ENCODE assay signal across 13 cellular contexts in genomic region chr2:108909917-108910515, GRCh38.
"Had no signal": no experiment of that assay in that cellular context is flagged by ENCODE, and none has a peak within 500 bp of the region (broad histone marks: within the 10 kb centered on the region; RNA-seq: fewer than 3 reads in every experiment).

No MANE protein-coding gene starts in this region.

- H3K9me3 ChIP-seq: pancreas, thoracic aorta, uterus had no signal

- H3K4me3 Mint-ChIP-seq: activated T-cell treated with anti-CD3 and anti-CD28 coated beads, Interleukin-2, amount 50 U/mL, for 4 hours; neural crest cell; stimulated activated naive CD8-positive, alpha-beta T cell treated with anti-CD3 and anti-CD28 coated beads, Interleukin-15, amount 100 ng/mL, for 72 hours had no signal

- H3K27ac Mint-ChIP-seq: stimulated activated naive CD8-positive, alpha-beta T cell treated with anti-CD3 and anti-CD28 coated beads, Interleukin-15, amount 100 ng/mL, for 72 hours had no signal

- H3K27me3 ChIP-seq: pancreas, uterus had no signal

- H3K4me1 ChIP-seq: foreskin keratinocyte, pancreas, uterus had no signal

- H3K4me1 Mint-ChIP-seq: neural crest cell had no signal

- H3K4me3 ChIP-seq: pancreas, thoracic aorta, uterus had no signal

- DNase-seq: activated CD4-positive, alpha-beta T cell treated with anti-CD3 and anti-CD28 coated beads for 4 hours; activated naive CD4-positive, alpha-beta T cell; activated T-cell treated with anti-CD3 and anti-CD28 coated beads, Interleukin-2, amount 50 U/mL, for 4 hours; foreskin keratinocyte; mesendoderm; stimulated activated CD4-positive, alpha-beta T cell treated with anti-CD3 and anti-CD28 coated beads, Interleukin-4, amount 100 ng/mL, for 4 hours; stimulated activated naive CD8-positive, alpha-beta T cell treated with anti-CD3 and anti-CD28 coated beads, Interleukin-15, amount 100 ng/mL, for 72 hours; T-helper 9 cell; uterus had no signal

- H3K36me3 ChIP-seq: pancreas, thoracic aorta, uterus had no signal

- ATAC-seq: activated T-cell treated with anti-CD3 and anti-CD28 coated beads, Interleukin-2, amount 50 U/mL, for 4 hours; foreskin keratinocyte; pancreas; stimulated activated naive CD8-positive, alpha-beta T cell treated with anti-CD3 and anti-CD28 coated beads, Interleukin-15, amount 100 ng/mL, for 72 hours had no signal

- H3K27me3 Mint-ChIP-seq: stimulated activated naive CD8-positive, alpha-beta T cell treated with anti-CD3 and anti-CD28 coated beads, Interleukin-15, amount 100 ng/mL, for 72 hours had no signal

- H3K9me3 Mint-ChIP-seq: activated T-cell treated with anti-CD3 and anti-CD28 coated beads, Interleukin-2, amount 50 U/mL, for 4 hours; neural crest cell; stimulated activated naive CD8-positive, alpha-beta T cell treated with anti-CD3 and anti-CD28 coated beads, Interleukin-15, amount 100 ng/mL, for 72 hours had no signal

- H3K27ac ChIP-seq: foreskin keratinocyte, pancreas, thoracic aorta, uterus, VCaP had no signal
